22 cellular contexts compared by ENCODE assay signal in the genomic region with DNA sequence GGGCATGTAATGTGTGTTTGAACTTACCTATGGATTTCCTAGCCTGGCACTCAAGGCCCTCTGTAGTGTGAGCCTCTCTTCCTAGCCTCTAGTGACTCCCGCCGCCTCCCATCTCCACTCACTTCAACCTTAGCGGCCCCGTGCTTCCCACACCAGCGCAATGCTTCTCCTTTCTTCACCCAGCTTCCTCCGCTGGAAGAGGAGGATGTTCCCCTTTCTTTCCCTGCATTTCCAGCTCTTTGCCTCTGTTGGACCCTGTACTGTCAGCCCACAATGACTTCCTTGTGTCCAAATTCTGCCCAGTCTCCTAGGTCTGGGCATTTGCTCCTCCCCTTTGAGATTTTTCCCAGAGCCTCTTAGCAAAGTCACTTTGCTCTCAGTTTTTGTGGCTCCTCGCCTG.
DNase-seq lines count a peak whose midpoint lies in the region; ATAC-seq, FAIRE-seq and TF ChIP-seq lines count a peak whose summit lies in the region.
"Had no signal": no experiment of that assay in that cellular context is flagged by ENCODE, and none has a peak within 500 bp of the region (broad histone marks: within the 10 kb centered on the region; RNA-seq: fewer than 3 reads in every experiment).

No MANE protein-coding gene starts in this region.

- no peak overlapping the region for H3K23ac ChIP-seq in H1 (ENCODE audit: insufficient read length)

- H2BK15ac ChIP-seq in H1 (ENCODE audit: low read length): no peak overlapping the region

- H3K9me3 Mint-ChIP-seq in neural progenitor cell: no peaks in the 10 kb centered on the region
- no peaks in the 10 kb centered on the region for H3K9me3 Mint-ChIP-seq in activated CD8-positive, alpha-beta T cell treated with anti-CD3 and anti-CD28 coated beads for 36 hours
- H3K9me3 Mint-ChIP-seq: CD8-positive, alpha-beta memory T cell had no signal

- H3K9me3 ChIP-seq in H1 (ENCODE audit: insufficient read depth in 2 of 2, low read depth in 1 of 2, low read length in 1 of 2): no peaks in the 10 kb centered on the region
- no peaks in the 10 kb centered on the region for H3K9me3 ChIP-seq in neural progenitor cell (ENCODE audit: low read depth)
- H3K9me3 ChIP-seq in upper lobe of right lung: no peaks in the 10 kb centered on the region
- H3K9me3 ChIP-seq: Peyer's patch, SJSA1 had no signal

- no peak for TF ChIP-seq EP300 in H1 (IDR thresholded peaks at IDR 0.05; ENCODE audit: borderline replicate concordance in 1 of 2, low read depth in 2 of 2, low read length in 2 of 2)

- no peaks in the 10 kb centered on the region for H3K23me2 ChIP-seq in H1 (ENCODE audit: low read depth, low read length)

- H3K4me3 Mint-ChIP-seq in neural progenitor cell: no peak overlapping the region
- no peak overlapping the region for H3K4me3 Mint-ChIP-seq in activated CD8-positive, alpha-beta T cell treated with anti-CD3 and anti-CD28 coated beads for 36 hours
- H3K4me3 Mint-ChIP-seq: CD8-positive, alpha-beta memory T cell had no signal

- no peaks in the 10 kb centered on the region for H3K36me3 ChIP-seq in H1 (ENCODE audit: control insufficient read depth in 2 of 4, insufficient read depth in 4 of 4, low read length in 3 of 4)
- no peaks in the 10 kb centered on the region for H3K36me3 ChIP-seq in neural progenitor cell
- H3K36me3 ChIP-seq in upper lobe of right lung: no peaks in the 10 kb centered on the region
- H3K36me3 ChIP-seq: Peyer's patch, SJSA1 had no signal

- WGBS in H1 (ENCODE audit: extremely low coverage in 1 of 2, insufficient coverage in 1 of 2, insufficient read length in 1 of 2, insufficient replicate concordance in 2 of 2, low coverage in 1 of 2, low lambda C conversion rate in 2 of 2, missing lambda C conversion rate in 1 of 2), 2 experiments: 88% methylated on average over 7 of the region's 7 CpGs; no CpG with 5 or more reads in 1 of the 2 experiments

- H3K27ac ChIP-seq in H1 (ENCODE audit: low read depth, low read length) (no peak overlapping the region), neural progenitor cell (no peak overlapping the region), upper lobe of right lung (no peak overlapping the region)
- H3K27ac ChIP-seq: Peyer's patch, SJSA1 had no signal

- no peak for DNase-seq in Right ventricle myocardium inferior (ENCODE audit: missing footprints)
- DNase-seq in Right ventricle myocardium superior: no peak
- no peak for DNase-seq in H1 (ENCODE audit: low read depth in 1 of 2, low spot score in 2 of 2)
- no peak for DNase-seq in neural progenitor cell (ENCODE audit: low spot score)
- no peak for DNase-seq in upper lobe of right lung
- DNase-seq in NCI-H345 treated with DMSO at 0.1 percent for 48 hours (lab: John Stamatoyannopoulos, UW; ENCODE audit: unreplicated experiment): no peak
- DNase-seq in activated CD8-positive, alpha-beta T cell treated with anti-CD3 and anti-CD28 coated beads for 36 hours: no peak
- no peak for DNase-seq in HT-29 (ENCODE audit: low spot score)
- DNase-seq: AML-193; C1 segment of cervical spinal cord; Calu3; CD8-positive, alpha-beta memory T cell; KBM-7; NCI-H1092 treated with DMSO at 0.1 percent for 48 hours; NCI-H1436 treated with DMSO at 0.1 percent for 48 hours; NCI-H1930; NCI-H510A; Peyer's patch had no signal

- H4K5ac ChIP-seq in H1 (ENCODE audit: insufficient read length, low read depth, low read length): no peak overlapping the region

- no peak overlapping the region for H2BK120ac ChIP-seq in H1 (replicated peaks; ENCODE audit: low read depth, low read length)

- H3K27me3 ChIP-seq in H1 (replicated peaks in 1 of 4; ENCODE audit: control insufficient read depth in 3 of 4, extremely low read depth in 1 of 4, insufficient read depth in 3 of 4, low read length in 3 of 4): no peaks in the 10 kb centered on the region; a peak in 1 of 7 replicates
- peaks cover 2% of the 10 kb centered on the region for H3K27me3 ChIP-seq in neural progenitor cell
- H3K27me3 ChIP-seq in upper lobe of right lung: no peaks in the 10 kb centered on the region
- H3K27me3 ChIP-seq: Peyer's patch, SJSA1 had no signal

- H3K4ac ChIP-seq in H1 (replicated peaks; ENCODE audit: insufficient read length, low read depth, low read length): no peak overlapping the region

- no peak overlapping the region for H2BK20ac ChIP-seq in H1 (ENCODE audit: low read length)

- POLR2A ChIA-PET in H1 (lab: Charles Lee; ENCODE audit: partially characterized antibody): no interaction called here
- POLR2A ChIA-PET in activated CD8-positive, alpha-beta T cell treated with anti-CD3 and anti-CD28 coated beads for 36 hours (lab: Charles Lee): interaction anchor here (1.0 kb wide), 1 partner anchor 179 kb away, joined by 3 read pairs; no protein-coding TSS in a partner anchor

- H3K36me3 Mint-ChIP-seq in neural progenitor cell: no peaks in the 10 kb centered on the region
- H3K36me3 Mint-ChIP-seq in activated CD8-positive, alpha-beta T cell treated with anti-CD3 and anti-CD28 coated beads for 36 hours (ENCODE audit: low read depth): no peaks in the 10 kb centered on the region
- H3K36me3 Mint-ChIP-seq: CD8-positive, alpha-beta memory T cell had no signal

- H2AFZ ChIP-seq in H1 (ENCODE audit: low read length) (0 out of 2 replicates have a peak overlapping the region, but pooled peaks have one; percentile 77), neural progenitor cell (replicated peaks) (no peak overlapping the region)

- peaks cover 42% of the 10 kb centered on the region for H3F3A ChIP-seq in neural progenitor cell (ENCODE audit: low read depth)

- H3K79me1 ChIP-seq in H1 (ENCODE audit: low read depth, low read length): no peaks in the 10 kb centered on the region

- FAIRE-seq in H1 (lab: Jason Lieb, UNC): no peak
- FAIRE-seq: G401.6, GM12892, GM18507 had no signal

- H4K91ac ChIP-seq in H1 (replicated peaks; ENCODE audit: insufficient read length, low read length): no peak overlapping the region

- H3K4me2 ChIP-seq in H1 (ENCODE audit: insufficient read depth in 1 of 2, low read depth in 2 of 2, low read length in 2 of 2): no peak overlapping the region
- no peak overlapping the region for H3K4me2 ChIP-seq in neural progenitor cell

- intact Hi-C loops in Right ventricle myocardium inferior (cut with DNase I): no loop called here
- intact Hi-C loops in Right ventricle myocardium superior (cut with DNase I): no loop called here
- intact Hi-C loops in upper lobe of right lung (cut with DNase I): no loop called here
- intact Hi-C loops in activated CD8-positive, alpha-beta T cell treated with anti-CD3 and anti-CD28 coated beads for 36 hours (cut with micrococcal nuclease): no loop called here

- TF ChIP-seq POLR2A in H1 (IDR thresholded peaks at IDR 0.05; ENCODE audit: control extremely low read depth in 1 of 2, low read depth in 2 of 2, low read length in 2 of 2): no peak

- TF ChIP-seq CTCF in H1 (IDR thresholded peaks at IDR 0.05; ENCODE audit: control extremely low read depth in 1 of 3, insufficient read depth in 1 of 3, low read depth in 1 of 3, low read length in 3 of 3) (no peak), neural progenitor cell (IDR thresholded peaks at IDR 0.05) (no peak), upper lobe of right lung (IDR thresholded peaks at IDR 0.05) (no peak)
- no peak for TF ChIP-seq CTCF in activated CD8-positive, alpha-beta T cell treated with anti-CD3 and anti-CD28 coated beads for 36 hours (IDR thresholded peaks at IDR 0.05)

- H2BK5ac ChIP-seq in H1 (ENCODE audit: low read depth, low read length): no peak overlapping the region

- H3K9ac ChIP-seq in H1 (replicated peaks in 1 of 4; ENCODE audit: extremely low read depth in 1 of 4, low read depth in 3 of 4, low read length in 3 of 4) (no peak overlapping the region), neural progenitor cell (no peak overlapping the region)

- H3K4me1 Mint-ChIP-seq in neural progenitor cell: peaks cover 56% of the 10 kb centered on the region
- no peaks in the 10 kb centered on the region for H3K4me1 Mint-ChIP-seq in activated CD8-positive, alpha-beta T cell treated with anti-CD3 and anti-CD28 coated beads for 36 hours (ENCODE audit: low read depth)
- H3K4me1 Mint-ChIP-seq: CD8-positive, alpha-beta memory T cell had no signal

- H3K4me3 ChIP-seq in H1 (ENCODE audit: extremely low read depth in 1 of 4, insufficient read depth in 2 of 4, low read depth in 3 of 4, low read length in 4 of 4) (no peak overlapping the region), neural progenitor cell (no peak overlapping the region), upper lobe of right lung (no peak overlapping the region)
- H3K4me3 ChIP-seq: Peyer's patch, SJSA1 had no signal

- H3K14ac ChIP-seq in H1 (ENCODE audit: insufficient read length): no peak overlapping the region

- TF ChIP-seq RAD21 in H1 (IDR thresholded peaks at IDR 0.05 in 1 of 2, conservative IDR thresholded peaks at IDR 0.05 in 1 of 2; ENCODE audit: low read depth in 2 of 2, low read length in 2 of 2): no peak

- H3K27ac Mint-ChIP-seq in neural progenitor cell: peak overlapping the region; percentile 4
- H3K27ac Mint-ChIP-seq in activated CD8-positive, alpha-beta T cell treated with anti-CD3 and anti-CD28 coated beads for 36 hours: no peak overlapping the region

- peaks cover 8% of the 10 kb centered on the region for H3K27me3 Mint-ChIP-seq in neural progenitor cell (ENCODE audit: insufficient read depth, low read depth)
- H3K27me3 Mint-ChIP-seq in activated CD8-positive, alpha-beta T cell treated with anti-CD3 and anti-CD28 coated beads for 36 hours: no peaks in the 10 kb centered on the region

- H3K56ac ChIP-seq in H1 (replicated peaks; ENCODE audit: insufficient read length, low read depth, low read length): no peak overlapping the region

- H2BK12ac ChIP-seq in H1 (ENCODE audit: low read depth, low read length): no peak overlapping the region; the same call in 1 of the 2 replicates

- ATAC-seq in Right ventricle myocardium inferior: peak; percentile 12
- ATAC-seq in Right ventricle myocardium superior (ENCODE audit: poor library complexity): no peak
- ATAC-seq in upper lobe of right lung: peak; percentile 65
- no peak for ATAC-seq in activated CD8-positive, alpha-beta T cell treated with anti-CD3 and anti-CD28 coated beads for 36 hours

- H3K79me2 ChIP-seq in H1 (ENCODE audit: control insufficient read depth in 1 of 2, insufficient read depth in 2 of 2, low read length in 2 of 2) (no peaks in the 10 kb centered on the region), neural progenitor cell (ENCODE audit: low read depth) (no peaks in the 10 kb centered on the region)

- H3K4me1 ChIP-seq in H1 (replicated peaks in 1 of 4; ENCODE audit: control insufficient read depth in 3 of 4, insufficient read depth in 4 of 4, low read length in 3 of 4): peaks cover 4 to 16% (median 10%) of the 10 kb centered on the region in 4 experiments
- peaks cover 46% of the 10 kb centered on the region for H3K4me1 ChIP-seq in neural progenitor cell
- no peaks in the 10 kb centered on the region for H3K4me1 ChIP-seq in upper lobe of right lung

- H4K20me1 ChIP-seq in H1 (replicated peaks in 1 of 2; ENCODE audit: control insufficient read depth in 1 of 2, insufficient read depth in 2 of 2, low read length in 2 of 2) (no peaks in the 10 kb centered on the region), neural progenitor cell (ENCODE audit: low read depth) (peaks cover 8% of the 10 kb centered on the region)

- H4K8ac ChIP-seq in H1 (ENCODE audit: extremely low read depth, insufficient read depth, low read length): no peak overlapping the region; the same call in 1 of the 2 replicates

- CTCF ChIA-PET in H1 (lab: Charles Lee; ENCODE audit: partially characterized antibody): interaction anchor here (0.6 to 1.3 kb wide), 2 partner anchors 20 to 136 kb away, joined by 3 read pairs; no protein-coding TSS in a partner anchor
- CTCF ChIA-PET in activated CD8-positive, alpha-beta T cell treated with anti-CD3 and anti-CD28 coated beads for 36 hours (lab: Charles Lee): no interaction called here

- H2AK5ac ChIP-seq in H1 (ENCODE audit: low read depth, low read length): no peak overlapping the region

- H3K18ac ChIP-seq in H1 (ENCODE audit: extremely low read depth, low read length): no peak overlapping the region

Comparison
In these comparisons a context has a peak if more than half of its experiments do, and no peak if none do; other contexts are left out.
1. ATAC-seq: peak in Right ventricle myocardium inferior (single experiment) and upper lobe of right lung (single experiment); none in Right ventricle myocardium superior (single experiment) and activated CD8-positive, alpha-beta T cell treated with anti-CD3 and anti-CD28 coated beads for 36 hours (single experiment).